In genomic region chr18:45974088-45974536, GRCh38 we compare ENCODE assay signal across 8 cellular contexts. TPM values are rescaled to one million over a fixed set of nuclear protein-coding genes. Genes with fewer than 3 reads are reported as not detected.
DNase-seq lines count a peak whose midpoint lies in the region; ATAC-seq and TF ChIP-seq lines count a peak whose summit lies in the region.

No MANE protein-coding gene starts in this region.

- H3K27me3 ChIP-seq in H9 (ENCODE audit: insufficient read depth, low read length): no peaks in the 10 kb centered on the region

- no peak overlapping the region for H2BK20ac ChIP-seq in H9 (ENCODE audit: low read depth, low read length, poor library complexity, severe bottlenecking)

- peak overlapping the region; percentile 7 to 82 for H3K4me3 Mint-ChIP-seq in CD14-positive monocyte
- H3K4me3 Mint-ChIP-seq in H9: no peak overlapping the region
- no peak overlapping the region for H3K4me3 Mint-ChIP-seq in WTC11

- H3K27ac Mint-ChIP-seq in CD14-positive monocyte: peak overlapping the region; percentile 79 to 91 (median 89)
- no peak overlapping the region for H3K27ac Mint-ChIP-seq in H9
- H3K27ac Mint-ChIP-seq in WTC11: no peak overlapping the region

- H3K4ac ChIP-seq in H9 (ENCODE audit: low read depth, low read length): no peak overlapping the region

- no peak overlapping the region for H2BK12ac ChIP-seq in H9 (ENCODE audit: insufficient read length, low read depth, low read length)

- no peak overlapping the region for H4K91ac ChIP-seq in H9 (ENCODE audit: insufficient read length, low read depth, low read length)

- H4K8ac ChIP-seq in H9 (replicated peaks; ENCODE audit: insufficient read length, low read depth, low read length): no peak overlapping the region

- H3K27me3 Mint-ChIP-seq in CD14-positive monocyte (ENCODE audit: low read depth in 3 of 3): peaks cover 0 to 1% (median 0%) of the 10 kb centered on the region in 3 donors
- H3K27me3 Mint-ChIP-seq in H9 (ENCODE audit: low read depth): peaks cover 5% of the 10 kb centered on the region; the same call in 1 of the 2 replicates
- peaks cover 10% of the 10 kb centered on the region for H3K27me3 Mint-ChIP-seq in WTC11 (ENCODE audit: low read depth)

- no peak overlapping the region for H2AK5ac ChIP-seq in H9 (ENCODE audit: insufficient read length, low read length)

- no peaks in the 10 kb centered on the region for H3K9me3 ChIP-seq in H9 (ENCODE audit: control insufficient read depth, low read depth, low read length)

- WGBS in H9 (ENCODE audit: extremely low coverage, insufficient read length, low lambda C conversion rate): no CpG with 5 or more reads among the region's 5 CpGs

- no peaks in the 10 kb centered on the region for H3K79me2 ChIP-seq in H9 (ENCODE audit: insufficient read depth, low read length)

- H3K4me1 ChIP-seq in H9 (ENCODE audit: insufficient read depth, low read length): peaks cover 10% of the 10 kb centered on the region

- H3K9ac ChIP-seq in H9 (ENCODE audit: extremely low read depth, insufficient read length, low read length): no peak overlapping the region

- H3K4me2 ChIP-seq in H9 (ENCODE audit: insufficient read depth, insufficient read length, low read length): no peak overlapping the region

- intact Hi-C loops in CD14-positive monocyte (cut with micrococcal nuclease): loop anchor here in 1 of 2 donors (5.0 to 10.0 kb wide), 2 partner anchors 98 to 309 kb away; partner anchors contain the start of gene PSTPIP2

- no peak overlapping the region for H2AFZ ChIP-seq in H9 (ENCODE audit: low read length)

- H3K56ac ChIP-seq in H9 (ENCODE audit: insufficient read length, low read depth, low read length): no peak overlapping the region

- no peak overlapping the region for H3K18ac ChIP-seq in H9 (ENCODE audit: insufficient read length, low read depth, low read length)

- H3K14ac ChIP-seq in H9 (ENCODE audit: insufficient read depth, low read length): no peak overlapping the region

- no peaks in the 10 kb centered on the region for H3K23me2 ChIP-seq in H9 (ENCODE audit: insufficient read length, low read depth, low read length, poor library complexity, severe bottlenecking)

- H2BK5ac ChIP-seq in H9 (ENCODE audit: insufficient read length, low read length): no peak overlapping the region

- no peaks in the 10 kb centered on the region for H3K79me1 ChIP-seq in H9 (ENCODE audit: insufficient read depth, low read depth, low read length, poor library complexity, severe bottlenecking)

- ATAC-seq in WTC11: peak; percentile 36
- no peak for ATAC-seq in GM18505 (IDR thresholded peaks at IDR 0.05; ENCODE audit: unreplicated experiment)

- H2BK15ac ChIP-seq in H9 (ENCODE audit: low read depth, low read length): no peak overlapping the region

- no peaks in the 10 kb centered on the region for H4K20me1 ChIP-seq in H9 (ENCODE audit: control insufficient read depth, insufficient read depth, insufficient read length)

- no peak overlapping the region for H3K23ac ChIP-seq in H9 (ENCODE audit: insufficient read length, low read depth, low read length)

- no peak overlapping the region for H3K27ac ChIP-seq in H9 (ENCODE audit: insufficient read length, low read depth, low read length)

- POLR2A ChIA-PET in WTC11 (lab: Charles Lee): interaction anchor here (0.6 to 0.7 kb wide), 2 partner anchors 17 to 98 kb away, joined by 6 to 8 read pairs; no protein-coding TSS in a partner anchor

- no peak overlapping the region for H2BK120ac ChIP-seq in H9 (ENCODE audit: low read depth, low read length, poor library complexity, severe bottlenecking)

- no peak overlapping the region for H4K5ac ChIP-seq in H9 (ENCODE audit: insufficient read length, low read depth, low read length)

- H3K36me3 Mint-ChIP-seq in CD14-positive monocyte: peaks cover 0 to 3% of the 10 kb centered on the region in 2 donors
- no peaks in the 10 kb centered on the region for H3K36me3 Mint-ChIP-seq in H9 (ENCODE audit: insufficient read depth in 1 of 3, low read depth in 3 of 3)
- no peaks in the 10 kb centered on the region for H3K36me3 Mint-ChIP-seq in WTC11

- H3K9me3 Mint-ChIP-seq in CD14-positive monocyte (no peaks in the 10 kb centered on the region), H9 (no peaks in the 10 kb centered on the region), WTC11 (no peaks in the 10 kb centered on the region)

- peak; percentile 80 for TF ChIP-seq CTCF in CD14-positive monocyte (IDR thresholded peaks at IDR 0.05)
- TF ChIP-seq CTCF in H9 (conservative IDR thresholded peaks at IDR 0.05): peak; percentile 78
- no peak for TF ChIP-seq CTCF in WTC11 (IDR thresholded peaks at IDR 0.05)

- no peak overlapping the region for H3T11ph ChIP-seq in H9 (ENCODE audit: low read length)

- CTCF ChIA-PET in WTC11 (lab: Charles Lee): interaction anchor here (0.7 to 3.6 kb wide), 4 partner anchors 64 to 138 kb away, joined by 3 to 34 read pairs (median 6); no protein-coding TSS in a partner anchor

- TF ChIP-seq POLR2A in GM18505 (IDR thresholded peaks at IDR 0.05; ENCODE audit: borderline replicate concordance, extremely low read depth, insufficient read depth, insufficient read length): no peak

- peaks cover 18% of the 10 kb centered on the region for H3K4me1 Mint-ChIP-seq in CD14-positive monocyte
- peaks cover 11 to 14% of the 10 kb centered on the region in 2 experiments; a peak in 3 of 4 replicates for H3K4me1 Mint-ChIP-seq in H9
- H3K4me1 Mint-ChIP-seq in WTC11: peaks cover 15% of the 10 kb centered on the region

- peak; percentile 78 for DNase-seq in CD14-positive monocyte (ENCODE audit: low spot score)
- peak; percentile 46 for DNase-seq in H9
- DNase-seq in NCI-H345 treated with DMSO at 0.1 percent for 48 hours (lab: John Stamatoyannopoulos, UW; ENCODE audit: unreplicated experiment): peak; percentile 75
- DNase-seq in WTC11 (ENCODE audit: low spot score): peak; percentile 40
- DNase-seq in cerebellum (ENCODE audit: low spot score): peak; percentile 55
- DNase-seq in left kidney (ENCODE audit: low read depth, low spot score): peak; percentile 80
- peak; percentile 43 to 71 for DNase-seq in stimulated activated CD4-positive, alpha-beta T cell treated with anti-CD3 and anti-CD28 coated beads, Interleukin-4, amount 100 ng/mL, for 4 hours

TF ChIP-seq in WTC11, 78 proteins besides CTCF, POLR2A, EP300 and RAD21 (continues in another document):
- TF ChIP-seq ZNF425 (CRISPR knock-in tag; conservative IDR thresholded peaks at IDR 0.05) (no peak), CREB1 (CRISPR knock-in tag; IDR thresholded peaks at IDR 0.05) (no peak), ZNF532 (CRISPR knock-in tag; IDR thresholded peaks at IDR 0.05; ENCODE audit: borderline replicate concordance) (no peak), NFE2L1 (CRISPR knock-in tag; IDR thresholded peaks at IDR 0.05) (no peak), FOXJ3 (CRISPR knock-in tag; IDR thresholded peaks at IDR 0.05; ENCODE audit: borderline replicate concordance) (no peak), TEAD4 (CRISPR knock-in tag; IDR thresholded peaks at IDR 0.05) (no peak), RELA (CRISPR knock-in tag; IDR thresholded peaks at IDR 0.05; ENCODE audit: borderline replicate concordance) (no peak), SMAD4 (CRISPR knock-in tag; IDR thresholded peaks at IDR 0.05) (no peak), KAT7 (CRISPR knock-in tag; IDR thresholded peaks at IDR 0.05; ENCODE audit: borderline replicate concordance) (no peak), NFYB (CRISPR knock-in tag; conservative IDR thresholded peaks at IDR 0.05; ENCODE audit: low read depth) (no peak)

RNA-seq across cellular contexts. Expression of gene EPG5, which starts 7.0 kb away (rescaled TPM):
- polyA plus RNA-seq in CD14-positive monocyte: 1 to 10 TPM; 1.3 to 1.4 TPM
- 15.7 and 16.1 TPM in 2 replicates for total RNA-seq in H9 (2021)
- 19.2 to 22.7 TPM (median 20.7 TPM) in 3 replicates for total RNA-seq in WTC11 (2021)
- total RNA-seq in cerebellum: 47.4 TPM

Comparison
In these comparisons a context has a peak if more than half of its experiments do, and no peak if none do; other contexts are left out.
1. H3K27ac Mint-ChIP-seq: peak in CD14-positive monocyte (7 of 7); none in H9 (0 of 3) and WTC11 (single experiment).
2. H3K4me3 Mint-ChIP-seq: peak in CD14-positive monocyte (2 of 2); none in H9 (0 of 2) and WTC11 (single experiment).
3. Peak in every context shown above with its lines, with median percentiles within 50 percentile points of each other: DNase-seq.